29 cellular contexts compared by ENCODE assay signal in the genomic region with DNA sequence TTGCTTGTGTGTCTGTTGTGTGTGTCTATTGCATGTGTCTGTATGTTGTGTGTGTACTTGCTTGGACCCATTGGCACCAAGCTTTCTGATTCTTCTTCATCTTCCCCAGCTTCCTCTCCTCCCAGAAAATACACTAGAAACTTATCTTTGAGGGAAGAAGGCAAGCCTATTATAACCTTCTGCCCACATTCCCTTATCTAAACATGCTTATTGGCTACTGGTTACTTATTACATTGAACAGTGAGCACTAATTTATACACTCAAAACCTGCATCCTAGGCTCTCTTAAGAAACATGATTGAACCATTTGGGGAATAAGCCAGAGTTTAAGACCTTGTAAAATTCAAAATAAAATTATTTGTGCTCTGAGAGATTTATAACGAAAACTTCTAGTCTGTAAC. TPM values are rescaled to one million over a fixed set of nuclear protein-coding genes. Genes with fewer than 3 reads are reported as not detected.
"Had no signal": no experiment of that assay in that cellular context is flagged by ENCODE, and none has a peak within 500 bp of the region (broad histone marks: within the 10 kb centered on the region; RNA-seq: fewer than 3 reads in every experiment).

No MANE protein-coding gene starts in this region.

- H2AFZ ChIP-seq: neural progenitor cell, parathyroid adenoma had no signal

- H3K36me3 ChIP-seq: neural progenitor cell, ovary, right lobe of liver, sigmoid colon, spleen, suprapubic skin, tibial artery, transverse colon, upper lobe of right lung, uterus had no signal

- H3K4me1 ChIP-seq: neural progenitor cell, parathyroid adenoma, psoas muscle, right lobe of liver, sigmoid colon, spleen, suprapubic skin, testis, tibial artery, upper lobe of right lung, uterus had no signal

- H3K4me3 ChIP-seq: neural progenitor cell, ovary, psoas muscle, right lobe of liver, sigmoid colon, smooth muscle cell, spleen, suprapubic skin, testis, tibial artery, transverse colon, upper lobe of right lung, uterus had no signal

- H3K9ac ChIP-seq: neural progenitor cell, parathyroid adenoma had no signal

- H3K27ac ChIP-seq: neural progenitor cell, ovary, parathyroid adenoma, psoas muscle, right lobe of liver, sigmoid colon, spleen, suprapubic skin, testis, tibial artery, upper lobe of right lung, uterus had no signal

- ATAC-seq: naive thymus-derived CD4-positive, alpha-beta T cell; psoas muscle; right cardiac atrium; right lobe of liver; stimulated activated memory B cell treated with anti-CD40 and anti-IgM and Interleukin-4, amounts not matched to agents 10 μg/mL and 1 μg/mL and 100 μg/mL, for 72 hours; stimulated activated naive CD8-positive, alpha-beta T cell treated with anti-CD3 and anti-CD28 coated beads, Interleukin-15, amount 100 ng/mL, for 72 hours; stimulated activated naive CD8-positive, alpha-beta T cell treated with anti-CD3 and anti-CD28 coated beads, Interleukin-15, Interleukin-2, amounts not matched to agents 100 U/mL and 50 U/mL, for 24 hours; upper lobe of right lung had no signal

- H3K27me3 ChIP-seq: neural progenitor cell, ovary, right lobe of liver, sigmoid colon, suprapubic skin, testis, tibial artery, transverse colon, upper lobe of right lung, uterus had no signal

- H3K4me2 ChIP-seq: neural progenitor cell, smooth muscle cell had no signal

- H3K79me2 ChIP-seq: parathyroid adenoma had no signal

- H3K9me3 ChIP-seq: ovary, psoas muscle, right lobe of liver, sigmoid colon, spleen, suprapubic skin, testis, tibial artery, upper lobe of right lung, uterus had no signal

- DNase-seq: naive thymus-derived CD4-positive, alpha-beta T cell; occipital lobe; ovary; psoas muscle; right cardiac atrium; right lobe of liver; sigmoid colon; spleen; stimulated activated CD4-positive, alpha-beta T cell treated with anti-CD3 and anti-CD28 coated beads, Interleukin-12 subunit alpha, Interleukin-12 subunit beta, amount 100 ng/mL, for 4 hours; stimulated activated CD4-positive, alpha-beta T cell treated with anti-CD3 and anti-CD28 coated beads, Interleukin-1b, Interleukin-23, amount 100 ng/mL, for 48 hours; stimulated activated CD4-positive, alpha-beta T cell treated with anti-CD3 and anti-CD28 coated beads, Interleukin-4, amount 100 ng/mL, for 1 hour; stimulated activated CD4-positive, alpha-beta T cell treated with anti-CD3 and anti-CD28 coated beads, Interleukin-4, amount 100 ng/mL, for 4 hours; stimulated activated CD8-positive, alpha-beta memory T cell treated with anti-CD3 and anti-CD28 coated beads, Interleukin-4, amount 100 ng/mL, for 48 hours; stimulated activated naive CD4-positive, alpha-beta T cell; stimulated activated naive CD8-positive, alpha-beta T cell treated with anti-CD3 and anti-CD28 coated beads, Interleukin-15, amount 100 ng/mL, for 72 hours; stimulated activated naive CD8-positive, alpha-beta T cell treated with anti-CD3 and anti-CD28 coated beads, Interleukin-15, Interleukin-2, amounts not matched to agents 100 U/mL and 50 U/mL, for 24 hours; substantia nigra; testis; tibial artery; transverse colon; upper lobe of right lung; uterus had no signal

RNA-seq across cellular contexts. Expression of a gene that starts 26.5 kb away (rescaled TPM):
- total RNA-seq: osteoblast, right cardiac atrium, right lobe of liver, sigmoid colon, skeletal muscle tissue, smooth muscle cell, transverse colon, upper lobe of right lung had no signal
- polyA plus RNA-seq: naive thymus-derived CD4-positive, alpha-beta T cell; ovary; psoas muscle; right cardiac atrium; smooth muscle cell; spleen had no signal
